Comparison of ENCODE assay signal across 8 cellular contexts in the genomic region with DNA sequence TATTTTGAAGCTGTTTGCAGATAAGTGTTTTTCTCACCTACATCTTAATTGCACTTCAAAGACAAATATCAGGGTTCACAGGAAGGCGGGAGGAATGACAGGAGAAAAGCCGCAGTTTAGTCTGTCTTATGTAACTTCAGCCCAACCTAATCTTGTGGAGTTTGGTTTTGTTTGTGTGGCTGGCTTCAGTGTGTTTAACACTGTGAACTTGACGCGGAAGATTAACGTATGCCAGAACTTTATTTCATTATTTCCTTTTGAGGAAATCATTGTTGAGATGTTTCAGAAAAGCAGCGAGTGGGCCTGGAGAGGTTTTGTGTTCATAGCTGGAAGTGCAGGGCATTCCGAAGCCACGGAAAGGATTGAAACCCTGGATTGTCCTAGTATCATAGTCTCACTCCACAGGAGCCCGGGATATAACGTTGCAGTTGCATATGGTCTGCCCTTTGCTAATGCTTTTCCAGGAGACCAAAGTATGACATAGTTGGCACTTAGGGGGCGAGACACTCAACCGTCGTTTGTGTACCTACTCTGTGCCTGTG. TPM values are rescaled to one million over a fixed set of nuclear protein-coding genes. Genes with fewer than 3 reads are reported as not detected.
A peak's percentile ranks its signal among the peaks of the same experiment; 100 is the strongest.
DNase-seq lines count a peak whose midpoint lies in the region; ATAC-seq and TF ChIP-seq lines count a peak whose summit lies in the region.

No MANE protein-coding gene starts in this region.

- H3K9me3 ChIP-seq in OCI-LY7 (ENCODE audit: low read length) = no peaks in the 10 kb centered on the region
- no peaks in the 10 kb centered on the region for H3K9me3 ChIP-seq in esophagus (ENCODE audit: control insufficient read depth in 2 of 2, insufficient read depth in 1 of 2, low read depth in 1 of 2, low read length in 1 of 2)
- H3K9me3 ChIP-seq in neural progenitor cell (ENCODE audit: low read depth) = no peaks in the 10 kb centered on the region

- no peaks in the 10 kb centered on the region for H3K79me2 ChIP-seq in OCI-LY7 (ENCODE audit: insufficient read depth, low read depth, low read length)
- peaks cover 63% of the 10 kb centered on the region for H3K79me2 ChIP-seq in neural progenitor cell (ENCODE audit: low read depth)

- H3K9me2 ChIP-seq in OCI-LY7 (ENCODE audit: insufficient read depth, low read length) = no peaks in the 10 kb centered on the region

- ATAC-seq in GM19324 (IDR thresholded peaks at IDR 0.05; ENCODE audit: low FRiP score, unreplicated experiment) = no peak

- DNase-seq in T-helper 1 cell (no peak), OCI-LY7 (ENCODE audit: low spot score) (no peak), neural progenitor cell (ENCODE audit: low spot score) (peak; percentile 45), germinal center (ENCODE audit: low spot score) (no peak)
- no peak for DNase-seq in activated naive CD4-positive, alpha-beta T cell treated with anti-CD3 and anti-CD28 coated beads, Interleukin-2, amount 50 U/mL, for 16 hours

- no peak overlapping the region for H3K4me3 ChIP-seq in OCI-LY7 (ENCODE audit: low read depth, low read length, poor library complexity, severe bottlenecking)
- H3K4me3 ChIP-seq in esophagus (ENCODE audit: low read depth in 1 of 2, low read length in 2 of 2) = peak overlapping the region; percentile 2 to 85
- peak overlapping the region; percentile 72 for H3K4me3 ChIP-seq in neural progenitor cell

- peaks cover 20% of the 10 kb centered on the region for H3F3A ChIP-seq in neural progenitor cell (ENCODE audit: low read depth)

- peak overlapping the region; percentile 11; the same call in 1 of the 2 replicates for H3K4me2 ChIP-seq in OCI-LY7 (ENCODE audit: low read length)
- H3K4me2 ChIP-seq in neural progenitor cell = peak overlapping the region; percentile 77

- intact Hi-C loops in OCI-LY7 (cut with micrococcal nuclease; ENCODE audit: unreplicated experiment) = no loop called here

- peaks cover 42% of the 10 kb centered on the region for H3K27me3 Mint-ChIP-seq in T-helper 1 cell treated with Interleukin-12 subunit alpha and Interleukin-12 subunit beta and Interleukin-4 antibody, amounts not matched to agents 30 μg/mL and 1 μg/mL, for 36 hours (ENCODE audit: low read depth)
- peaks cover 2% of the 10 kb centered on the region for H3K27me3 Mint-ChIP-seq in neural progenitor cell (ENCODE audit: insufficient read depth, low read depth)

- H4K20me1 ChIP-seq in OCI-LY7 (ENCODE audit: insufficient read depth, low read length) (no peaks in the 10 kb centered on the region; the same call in 1 of the 2 replicates), neural progenitor cell (ENCODE audit: low read depth) (peaks cover 56% of the 10 kb centered on the region)

- H2AFZ ChIP-seq in OCI-LY7 (ENCODE audit: low read length) (no peak overlapping the region), neural progenitor cell (replicated peaks) (no peak overlapping the region)

- no peak overlapping the region for H3K27ac Mint-ChIP-seq in T-helper 1 cell treated with Interleukin-12 subunit alpha and Interleukin-12 subunit beta and Interleukin-4 antibody, amounts not matched to agents 30 μg/mL and 1 μg/mL, for 36 hours
- no peak overlapping the region for H3K27ac Mint-ChIP-seq in neural progenitor cell

- H3K9ac ChIP-seq in neural progenitor cell = no peak overlapping the region

- TF ChIP-seq CTCF in OCI-LY7 (conservative IDR thresholded peaks at IDR 0.05; ENCODE audit: low read length) = no peak
- no peak for TF ChIP-seq CTCF in neural progenitor cell (IDR thresholded peaks at IDR 0.05)

- H3K4me1 ChIP-seq in OCI-LY7 (ENCODE audit: insufficient read depth, low read length, poor library complexity, severe bottlenecking) (peaks cover 4% of the 10 kb centered on the region), esophagus (ENCODE audit: control insufficient read depth in 2 of 2, insufficient read depth in 2 of 2, low read length in 1 of 2) (peaks cover 0 to 2% of the 10 kb centered on the region in 2 donors), neural progenitor cell (peaks cover 26% of the 10 kb centered on the region)

- CTCF ChIA-PET in OCI-LY7 (lab: Charles Lee; ENCODE audit: unreplicated experiment) = no interaction called here

- peak overlapping the region; percentile 82 for H3K4me3 Mint-ChIP-seq in T-helper 1 cell treated with Interleukin-12 subunit alpha and Interleukin-12 subunit beta and Interleukin-4 antibody, amounts not matched to agents 30 μg/mL and 1 μg/mL, for 36 hours
- peak overlapping the region; percentile 96 for H3K4me3 Mint-ChIP-seq in neural progenitor cell

- no TSS peak for BruUV-seq in OCI-LY7 (replicated peaks; lab: Mats Ljungman, UMichigan)

- H3K36me3 ChIP-seq in OCI-LY7 (ENCODE audit: insufficient read depth, low read length) (no peaks in the 10 kb centered on the region), esophagus (ENCODE audit: control insufficient read depth in 2 of 2, insufficient read depth in 2 of 2, low read length in 1 of 2) (no peaks in the 10 kb centered on the region), neural progenitor cell (no peaks in the 10 kb centered on the region)

- H3K4me1 Mint-ChIP-seq in T-helper 1 cell treated with Interleukin-12 subunit alpha and Interleukin-12 subunit beta and Interleukin-4 antibody, amounts not matched to agents 30 μg/mL and 1 μg/mL, for 36 hours (ENCODE audit: low read depth) = peaks cover 35% of the 10 kb centered on the region
- peaks cover 44% of the 10 kb centered on the region for H3K4me1 Mint-ChIP-seq in neural progenitor cell

- POLR2A ChIA-PET in OCI-LY7 (lab: Charles Lee) = no interaction called here

- H3K27me3 ChIP-seq in esophagus (ENCODE audit: control insufficient read depth in 1 of 2, insufficient read depth in 2 of 2, low read length in 2 of 2) = no peaks in the 10 kb centered on the region
- H3K27me3 ChIP-seq in neural progenitor cell = peaks cover 16% of the 10 kb centered on the region

- WGBS in esophagus, 2 donors = 9 to 11% methylated on average over 13 of the region's 13 CpGs

- H3K27ac ChIP-seq in OCI-LY7 (ENCODE audit: low read depth, low read length, poor library complexity, severe bottlenecking) (no peak overlapping the region), esophagus (ENCODE audit: low read depth in 2 of 2, low read length in 1 of 2) (no peak overlapping the region), neural progenitor cell (no peak overlapping the region)

- peaks cover 2% of the 10 kb centered on the region for H3K36me3 Mint-ChIP-seq in T-helper 1 cell treated with Interleukin-12 subunit alpha and Interleukin-12 subunit beta and Interleukin-4 antibody, amounts not matched to agents 30 μg/mL and 1 μg/mL, for 36 hours (ENCODE audit: low read depth)
- no peaks in the 10 kb centered on the region for H3K36me3 Mint-ChIP-seq in neural progenitor cell

- H3K9me3 Mint-ChIP-seq in T-helper 1 cell treated with Interleukin-12 subunit alpha and Interleukin-12 subunit beta and Interleukin-4 antibody, amounts not matched to agents 30 μg/mL and 1 μg/mL, for 36 hours = no peaks in the 10 kb centered on the region
- H3K9me3 Mint-ChIP-seq in neural progenitor cell = no peaks in the 10 kb centered on the region

RNA-seq across cellular contexts. Expression of a gene that starts 2.0 kb away (rescaled TPM):
- 3.2 and 3.8 TPM in 2 replicates for total RNA-seq in OCI-LY7 (2014; rRNA removed; shearing (Covaris generic))
- total RNA-seq in OCI-LY7 (2022) (2.8 and 8.0 TPM in 2 replicates), neural progenitor cell (ENCODE audit: low replicate concordance) (23.4 and 27.2 TPM in 2 replicates)
- polyA plus RNA-seq in esophagus = 1 to 10 TPM in 1 of 2 donors, under 1 TPM in 1; 0.86 to 1.4 TPM
